ENCODE assay signal across 30 cellular contexts in the genomic region with DNA sequence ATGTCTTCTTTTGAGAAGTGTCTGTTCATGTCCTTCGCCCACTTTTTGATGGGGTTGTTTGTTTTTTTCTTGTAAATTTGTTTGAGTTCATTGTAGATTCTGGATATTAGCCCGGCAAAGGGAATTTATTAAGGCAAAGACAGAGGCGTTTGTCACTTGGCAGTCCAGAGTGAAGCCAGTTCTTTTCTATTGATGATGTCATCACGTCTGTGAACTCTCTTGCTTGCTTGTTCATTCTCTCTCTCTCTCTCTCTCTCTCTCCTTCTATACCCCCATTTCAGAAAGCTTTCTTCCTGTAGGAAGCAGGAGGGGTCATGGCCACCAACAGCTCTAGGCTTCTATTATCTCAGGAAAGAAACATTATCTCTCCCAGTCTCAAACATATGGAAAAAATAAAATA.
"Had no signal": no experiment of that assay in that cellular context is flagged by ENCODE, and none has a peak within 500 bp of the region (broad histone marks: within the 10 kb centered on the region; RNA-seq: fewer than 3 reads in every experiment).

No MANE protein-coding gene starts in this region.

- H3K9me3 ChIP-seq: neutrophil, ovary, spleen, suprapubic skin, testis, tibial artery, transverse colon, upper lobe of right lung, uterus had no signal

- H3K4me3 ChIP-seq: ovary, psoas muscle, skin epidermis, smooth muscle cell, spleen, suprapubic skin, testis, tibial artery, transverse colon, upper lobe of right lung, uterus had no signal

- H3K9ac ChIP-seq: parathyroid adenoma had no signal

- H3K4me2 ChIP-seq: smooth muscle cell had no signal

- DNase-seq: naive thymus-derived CD8-positive, alpha-beta T cell; nephron progenitor cell; occipital lobe; ovary; posterior cingulate gyrus; psoas muscle; right cardiac atrium; spleen; stimulated activated CD4-positive, alpha-beta T cell treated with anti-CD3 and anti-CD28 coated beads, Interleukin-12 subunit alpha, Interleukin-12 subunit beta, amount 100 ng/mL, for 4 hours; stimulated activated CD4-positive, alpha-beta T cell treated with anti-CD3 and anti-CD28 coated beads, Interleukin-1b, Interleukin-23, amount 100 ng/mL, for 48 hours; stimulated activated CD4-positive, alpha-beta T cell treated with anti-CD3 and anti-CD28 coated beads, Interleukin-4, amount 100 ng/mL, for 1 hour; stimulated activated CD4-positive, alpha-beta T cell treated with anti-CD3 and anti-CD28 coated beads, Interleukin-4, amount 100 ng/mL, for 4 hours; stimulated activated CD8-positive, alpha-beta memory T cell treated with anti-CD3 and anti-CD28 coated beads, Interleukin-4, amount 100 ng/mL, for 48 hours; stimulated activated naive CD4-positive, alpha-beta T cell; stimulated activated naive CD8-positive, alpha-beta T cell treated with anti-CD3 and anti-CD28 coated beads, Interleukin-15, amount 100 ng/mL, for 72 hours; stimulated activated naive CD8-positive, alpha-beta T cell treated with anti-CD3 and anti-CD28 coated beads, Interleukin-15, Interleukin-2, amounts not matched to agents 100 U/mL and 50 U/mL, for 24 hours; substantia nigra; testis; tibial artery; transverse colon; upper lobe of right lung; uterus had no signal

- H3K4me1 ChIP-seq: parathyroid adenoma, upper lobe of right lung, uterus had no signal

- H3K27me3 ChIP-seq: ovary, testis, uterus had no signal

- H3K79me2 ChIP-seq: parathyroid adenoma had no signal

- H3K36me3 ChIP-seq: neutrophil, ovary, spleen, suprapubic skin, tibial artery, transverse colon, upper lobe of right lung, uterus had no signal

- H3K27ac ChIP-seq: neutrophil, ovary, parathyroid adenoma, psoas muscle, skin epidermis, spleen, suprapubic skin, testis, tibial artery, transverse colon, upper lobe of right lung, uterus had no signal

- H2AFZ ChIP-seq: parathyroid adenoma had no signal

- ATAC-seq: naive thymus-derived CD8-positive, alpha-beta T cell; natural killer cell treated with Interleukin-12 subunit alpha and Interleukin-12 subunit beta and Interleukin-15 and Interleukin-18, amount 100 ng/mL, for 72 hours; psoas muscle; right cardiac atrium; sciatic nerve; stimulated activated memory B cell treated with anti-CD40 and anti-IgM and Interleukin-4, amounts not matched to agents 10 μg/mL and 1 μg/mL and 100 μg/mL, for 72 hours; stimulated activated naive CD8-positive, alpha-beta T cell treated with anti-CD3 and anti-CD28 coated beads, Interleukin-15, amount 100 ng/mL, for 72 hours; stimulated activated naive CD8-positive, alpha-beta T cell treated with anti-CD3 and anti-CD28 coated beads, Interleukin-15, Interleukin-2, amounts not matched to agents 100 U/mL and 50 U/mL, for 24 hours; upper lobe of right lung had no signal
